ENCODE assay signal across 8 cellular contexts in genomic region chr3:48502728-48503168, GRCh38. TPM values are rescaled to one million over a fixed set of nuclear protein-coding genes. Genes with fewer than 3 reads are reported as not detected.
DNase-seq lines count a peak whose midpoint lies in the region; ATAC-seq and TF ChIP-seq lines count a peak whose summit lies in the region.

No MANE protein-coding gene starts in this region.

- no peak for TF ChIP-seq EP300 in esophagus muscularis mucosa (IDR thresholded peaks at IDR 0.05)

- H3K9me3 ChIP-seq in AG04450 (ENCODE audit: control insufficient read depth, insufficient read depth, low read length): no peaks in the 10 kb centered on the region; the same call in 1 of the 2 replicates
- no peaks in the 10 kb centered on the region for H3K9me3 ChIP-seq in esophagus muscularis mucosa
- no peaks in the 10 kb centered on the region for H3K9me3 ChIP-seq in neural progenitor cell (ENCODE audit: low read depth)

- H3K27me3 ChIP-seq in AG04450 (ENCODE audit: control insufficient read depth, insufficient read depth, low read length) (no peaks in the 10 kb centered on the region), esophagus muscularis mucosa (peaks cover 0 to 3% (median 0%) of the 10 kb centered on the region in 4 donors), neural progenitor cell (no peaks in the 10 kb centered on the region)

- peak overlapping the region; percentile 84 for H3K4me3 Mint-ChIP-seq in neural progenitor cell

- intact Hi-C loops in esophagus muscularis mucosa (cut with DNase I): loop anchor here (10.0 kb wide), 1 partner anchor 58 kb away; the partner anchor contains the start of genes ATRIP, CCDC51 and TMA7

- ATAC-seq in HG03469 (IDR thresholded peaks at IDR 0.05; ENCODE audit: unreplicated experiment): no peak

- peaks cover 19% of the 10 kb centered on the region for H3F3A ChIP-seq in neural progenitor cell (ENCODE audit: low read depth)

- H3K4me1 Mint-ChIP-seq in neural progenitor cell: peaks cover 33% of the 10 kb centered on the region

- peaks cover 13% of the 10 kb centered on the region for H3K36me3 Mint-ChIP-seq in neural progenitor cell

- H2AFZ ChIP-seq in neural progenitor cell (replicated peaks): no peak overlapping the region

- peaks cover 3% of the 10 kb centered on the region for H3K9me3 Mint-ChIP-seq in neural progenitor cell

- H3K79me2 ChIP-seq in neural progenitor cell (ENCODE audit: low read depth): peaks cover 6% of the 10 kb centered on the region

- TF ChIP-seq CTCF in AG04450 (IDR thresholded peaks at IDR 0.05; ENCODE audit: low read depth, low read length) (no peak), esophagus muscularis mucosa (IDR thresholded peaks at IDR 0.05) (no peak), neural progenitor cell (IDR thresholded peaks at IDR 0.05) (no peak)

- H3K4me3 ChIP-seq in AG04450 (ENCODE audit: low read depth, low read length): peak overlapping the region; percentile 74
- peak overlapping the region; percentile 63 to 78 (median 72) for H3K4me3 ChIP-seq in esophagus muscularis mucosa
- H3K4me3 ChIP-seq in neural progenitor cell: peak overlapping the region; percentile 64

- CTCF ChIA-PET in AG04450 (lab: Charles Lee): no interaction called here

- no peak overlapping the region for H3K27ac ChIP-seq in AG04450 (ENCODE audit: low read depth, low read length)
- peak overlapping the region; percentile 83 to 98 (median 91) for H3K27ac ChIP-seq in esophagus muscularis mucosa (replicated peaks in 1 of 4)
- H3K27ac ChIP-seq in neural progenitor cell: no peak overlapping the region

- H3K27me3 Mint-ChIP-seq in neural progenitor cell (ENCODE audit: insufficient read depth, low read depth): peaks cover 12% of the 10 kb centered on the region

- H4K20me1 ChIP-seq in neural progenitor cell (ENCODE audit: low read depth): no peaks in the 10 kb centered on the region

- 89% methylated on average over 4 of the region's 6 CpGs for WGBS in esophagus muscularis mucosa

- no peak for DNase-seq in AG04450 (ENCODE audit: low read depth, low spot score)
- peak; percentile 17 for DNase-seq in RPMI7951 (ENCODE audit: low read depth)
- DNase-seq in esophagus muscularis mucosa (ENCODE audit: extremely low spot score): no peak
- no peak for DNase-seq in neural progenitor cell (ENCODE audit: low spot score)
- DNase-seq in NCI-H2081 treated with DMSO at 0.1 percent for 48 hours (lab: John Stamatoyannopoulos, UW): no peak
- DNase-seq in activated gamma-delta T cell (lab: John Stamatoyannopoulos, UW): no peak
- DNase-seq in activated CD4-positive, alpha-beta T cell treated with anti-CD3 and anti-CD28 coated beads, Interleukin-2, amount 50 U/mL, for 48 hours: no peak

- peaks cover 16 to 33% (median 19%) of the 10 kb centered on the region in 4 donors for H3K36me3 ChIP-seq in esophagus muscularis mucosa
- no peaks in the 10 kb centered on the region for H3K36me3 ChIP-seq in neural progenitor cell

- POLR2A ChIA-PET in AG04450 (lab: Yijun Ruan, JAX): interaction anchor here (0.5 kb wide), 1 partner anchor 13 kb away, joined by 3 read pairs; no protein-coding TSS in a partner anchor

- no peak overlapping the region for H3K27ac Mint-ChIP-seq in neural progenitor cell

- no peak overlapping the region for H3K9ac ChIP-seq in neural progenitor cell

- no peak for TF ChIP-seq POLR2A in esophagus muscularis mucosa (IDR thresholded peaks at IDR 0.05; ENCODE audit: low read depth)

- H3K4me2 ChIP-seq in neural progenitor cell: peak overlapping the region; percentile 97

- H3K4me1 ChIP-seq in esophagus muscularis mucosa (peaks cover 30 to 42% (median 41%) of the 10 kb centered on the region in 4 donors), neural progenitor cell (peaks cover 14% of the 10 kb centered on the region)

RNA-seq across cellular contexts. Expression of gene SHISA5, which starts 1.2 kb away (rescaled TPM):
- 124 and 151 TPM in 2 replicates for polyA plus RNA-seq in AG04450 (2011; rRNA removed)
- polyA minus RNA-seq in AG04450 (2011; rRNA and poly(A)+ RNA removed): 131 and 171 TPM in 2 replicates
- 206 and 217 TPM in 2 replicates for total RNA-seq in RPMI7951 (2014; rRNA removed; shearing (Covaris generic))
- total RNA-seq in esophagus muscularis mucosa: 100 to 1,000 TPM; 101 to 158 (median 148) TPM
- total RNA-seq in neural progenitor cell (ENCODE audit: low replicate concordance): 54.8 and 133 TPM in 2 replicates

RNA-seq across cellular contexts. Expression of gene PFKFB4, which starts 53.9 kb away (rescaled TPM):
- 6.1 and 7.2 TPM in 2 replicates for polyA plus RNA-seq in AG04450 (2011; rRNA removed)
- polyA minus RNA-seq in AG04450 (2011; rRNA and poly(A)+ RNA removed): 8.3 and 11.0 TPM in 2 replicates
- 41.2 and 56.9 TPM in 2 replicates for total RNA-seq in RPMI7951 (2014; rRNA removed; shearing (Covaris generic))
- total RNA-seq in esophagus muscularis mucosa (1 to 10 TPM; 1.8 to 2.9 (median 1.9) TPM), neural progenitor cell (ENCODE audit: low replicate concordance) (59.5 and 102 TPM in 2 replicates)

RNA-seq across cellular contexts. Expression of gene ATRIP, which starts 56.2 kb away (rescaled TPM):
- polyA plus RNA-seq in AG04450 (2011; rRNA removed): 5.1 and 5.8 TPM in 2 replicates
- 6.3 and 8.0 TPM in 2 replicates for polyA minus RNA-seq in AG04450 (2011; rRNA and poly(A)+ RNA removed)
- 10.7 and 14.3 TPM in 2 replicates for total RNA-seq in RPMI7951 (2014; rRNA removed; shearing (Covaris generic))
- total RNA-seq in esophagus muscularis mucosa (1 to 10 TPM; 4.2 to 8.5 (median 5.3) TPM), neural progenitor cell (ENCODE audit: low replicate concordance) (8.3 and 11.8 TPM in 2 replicates)

Comparison
In these comparisons a context has a peak if more than half of its experiments do, and no peak if none do; other contexts are left out.
1. H3K27ac ChIP-seq: peak in esophagus muscularis mucosa (4 of 4); none in AG04450 (single experiment) and neural progenitor cell (single experiment).
2. RNA of gene PFKFB4, which starts 53.9 kb away (total RNA-seq): 59.5 to 102 TPM in neural progenitor cell and 41.2 to 56.9 TPM in RPMI7951; 1.8 to 2.9 TPM in esophagus muscularis mucosa; every median in the first group is over 10 times any median in the second.
3. Peak in every context shown above with its lines, with median percentiles within 50 percentile points of each other: H3K4me3 ChIP-seq.